In the genomic region with DNA sequence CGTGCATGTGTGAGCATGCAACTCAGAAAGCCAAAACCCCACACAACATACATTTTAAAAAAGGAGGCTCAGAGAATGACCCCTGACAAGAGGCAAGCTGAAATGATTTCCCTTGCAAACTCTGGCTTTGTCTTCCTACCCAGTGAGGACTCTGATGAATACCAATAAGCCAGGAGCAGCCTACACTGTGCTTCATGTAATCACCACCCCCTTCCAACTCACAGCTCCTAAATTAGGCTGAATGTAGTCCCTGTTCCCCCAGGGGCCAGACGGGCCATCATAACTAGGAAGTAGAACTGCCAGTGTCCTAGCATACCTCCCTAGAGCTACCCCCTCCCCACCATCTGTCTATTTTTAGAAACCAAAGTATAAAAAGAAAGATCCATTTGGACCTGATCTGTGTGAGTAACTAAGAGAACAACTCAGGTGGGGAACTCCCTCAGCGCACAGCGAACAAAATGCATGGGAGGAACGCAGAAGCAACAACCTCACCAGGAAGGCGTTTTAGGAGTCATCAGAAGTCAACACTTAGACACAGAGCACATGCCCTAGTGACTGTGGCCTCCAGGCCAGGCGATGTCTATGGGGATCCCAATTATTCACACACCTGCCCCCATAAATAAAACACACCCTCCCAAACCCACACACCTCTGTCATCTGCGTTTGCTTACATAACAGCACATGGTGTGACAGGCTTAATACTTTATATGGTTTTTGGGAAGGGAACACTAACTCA, we compare ENCODE assay signal across 1 cellular context.
TF ChIP-seq lines count a peak whose summit lies in the region.

No MANE protein-coding gene starts in this region.

TF ChIP-seq in WTC11, 78 proteins besides CTCF, POLR2A, EP300 and RAD21 (continued from another document):
- TF ChIP-seq, protein P1, sequence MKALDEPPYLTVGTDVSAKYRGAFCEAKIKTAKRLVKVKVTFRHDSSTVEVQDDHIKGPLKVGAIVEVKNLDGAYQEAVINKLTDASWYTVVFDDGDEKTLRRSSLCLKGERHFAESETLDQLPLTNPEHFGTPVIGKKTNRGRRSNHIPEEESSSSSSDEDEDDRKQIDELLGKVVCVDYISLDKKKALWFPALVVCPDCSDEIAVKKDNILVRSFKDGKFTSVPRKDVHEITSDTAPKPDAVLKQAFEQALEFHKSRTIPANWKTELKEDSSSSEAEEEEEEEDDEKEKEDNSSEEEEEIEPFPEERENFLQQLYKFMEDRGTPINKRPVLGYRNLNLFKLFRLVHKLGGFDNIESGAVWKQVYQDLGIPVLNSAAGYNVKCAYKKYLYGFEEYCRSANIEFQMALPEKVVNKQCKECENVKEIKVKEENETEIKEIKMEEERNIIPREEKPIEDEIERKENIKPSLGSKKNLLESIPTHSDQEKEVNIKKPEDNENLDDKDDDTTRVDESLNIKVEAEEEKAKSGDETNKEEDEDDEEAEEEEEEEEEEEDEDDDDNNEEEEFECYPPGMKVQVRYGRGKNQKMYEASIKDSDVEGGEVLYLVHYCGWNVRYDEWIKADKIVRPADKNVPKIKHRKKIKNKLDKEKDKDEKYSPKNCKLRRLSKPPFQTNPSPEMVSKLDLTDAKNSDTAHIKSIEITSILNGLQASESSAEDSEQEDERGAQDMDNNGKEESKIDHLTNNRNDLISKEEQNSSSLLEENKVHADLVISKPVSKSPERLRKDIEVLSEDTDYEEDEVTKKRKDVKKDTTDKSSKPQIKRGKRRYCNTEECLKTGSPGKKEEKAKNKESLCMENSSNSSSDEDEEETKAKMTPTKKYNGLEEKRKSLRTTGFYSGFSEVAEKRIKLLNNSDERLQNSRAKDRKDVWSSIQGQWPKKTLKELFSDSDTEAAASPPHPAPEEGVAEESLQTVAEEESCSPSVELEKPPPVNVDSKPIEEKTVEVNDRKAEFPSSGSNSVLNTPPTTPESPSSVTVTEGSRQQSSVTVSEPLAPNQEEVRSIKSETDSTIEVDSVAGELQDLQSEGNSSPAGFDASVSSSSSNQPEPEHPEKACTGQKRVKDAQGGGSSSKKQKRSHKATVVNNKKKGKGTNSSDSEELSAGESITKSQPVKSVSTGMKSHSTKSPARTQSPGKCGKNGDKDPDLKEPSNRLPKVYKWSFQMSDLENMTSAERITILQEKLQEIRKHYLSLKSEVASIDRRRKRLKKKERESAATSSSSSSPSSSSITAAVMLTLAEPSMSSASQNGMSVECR (CRISPR knock-in tag; IDR thresholded peaks at IDR 0.05; ENCODE audit: borderline replicate concordance), result no peak
- TF ChIP-seq AR (CRISPR knock-in tag; IDR thresholded peaks at IDR 0.05) (no peak), NFATC4 (CRISPR knock-in tag; IDR thresholded peaks at IDR 0.05) (no peak)
TF ChIP-seq in WTC11: peak in this region for 0.
